ENCODE assay signal across 8 cellular contexts in the genomic region with DNA sequence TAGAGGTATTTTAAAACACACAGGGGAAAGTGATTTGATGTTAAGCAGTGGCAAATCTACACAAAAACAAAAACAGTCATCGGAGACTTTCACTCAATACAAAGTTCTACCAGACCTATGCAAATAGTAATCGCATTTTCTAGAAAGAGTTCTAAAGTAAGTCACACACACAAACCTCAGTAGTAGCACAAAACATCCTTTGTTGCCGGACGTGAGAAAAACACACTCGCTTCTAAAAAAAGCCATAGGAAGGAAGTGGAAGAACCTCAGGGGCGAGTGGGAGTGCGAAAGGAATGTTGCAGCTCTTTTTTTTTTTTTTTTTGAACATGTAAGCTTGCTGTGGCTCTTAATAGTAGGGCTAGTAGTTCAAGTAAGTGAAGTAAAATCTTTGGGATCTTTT.
A peak's percentile ranks its signal among the peaks of the same experiment; 100 is the strongest.
DNase-seq lines count a peak whose midpoint lies in the region; ATAC-seq, FAIRE-seq and TF ChIP-seq lines count a peak whose summit lies in the region.

No MANE protein-coding gene starts in this region.

- H3K27me3 Mint-ChIP-seq in activated naive CD4-positive, alpha-beta T cell treated with anti-CD3 and anti-CD28 coated beads, Interleukin-2, amount 10 ng/mL, durations not matched to agents 7 days and 5 days, result no peaks in the 10 kb centered on the region

- H3K4me3 Mint-ChIP-seq in activated naive CD4-positive, alpha-beta T cell treated with anti-CD3 and anti-CD28 coated beads, Interleukin-2, amount 10 ng/mL, durations not matched to agents 7 days and 5 days, result peak overlapping the region; percentile 44

- DNase-seq in A172 (ENCODE audit: low spot score) (peak; percentile 11), lower lobe of right lung (no peak), OCI-M1 (lab: John Stamatoyannopoulos, UW) (no peak), NCI-H187 (lab: John Stamatoyannopoulos, UW) (no peak), D721Med (ENCODE audit: insufficient read length, low spot score) (no peak)
- peak; percentile 38 for DNase-seq in activated naive CD4-positive, alpha-beta T cell treated with anti-CD3 and anti-CD28 coated beads, Interleukin-2, amount 10 ng/mL, durations not matched to agents 7 days and 5 days

- FAIRE-seq in D721Med (lab: Jason Lieb, UNC), result no peak

- TF ChIP-seq CTCF in lower lobe of right lung (IDR thresholded peaks at IDR 0.05) (no peak), D721Med (IDR thresholded peaks at IDR 0.05; ENCODE audit: insufficient read depth, missing control alignments) (no peak)

- peak overlapping the region; percentile 12 for H3K4me3 ChIP-seq in lower lobe of right lung

- H3K27me3 ChIP-seq in lower lobe of right lung (ENCODE audit: low read depth), result no peaks in the 10 kb centered on the region

- H3K9me3 ChIP-seq in lower lobe of right lung, result no peaks in the 10 kb centered on the region

- peaks cover 55% of the 10 kb centered on the region for H3K36me3 Mint-ChIP-seq in activated naive CD4-positive, alpha-beta T cell treated with anti-CD3 and anti-CD28 coated beads, Interleukin-2, amount 10 ng/mL, durations not matched to agents 7 days and 5 days

- peak overlapping the region; percentile 84 for H3K27ac Mint-ChIP-seq in activated naive CD4-positive, alpha-beta T cell treated with anti-CD3 and anti-CD28 coated beads, Interleukin-2, amount 10 ng/mL, durations not matched to agents 7 days and 5 days

- CTCF ChIA-PET in activated naive CD4-positive, alpha-beta T cell treated with anti-CD3 and anti-CD28 coated beads, Interleukin-2, amount 10 ng/mL, durations not matched to agents 7 days and 5 days (lab: Charles Lee), result interaction anchor here (0.7 to 1.7 kb wide), 4 partner anchors 86 to 553 kb away, joined by 3 to 7 read pairs (median 4); partner anchors contain the start of gene MAML2

- intact Hi-C loops in lower lobe of right lung (cut with DNase I), result no loop called here

- H3K27ac ChIP-seq in lower lobe of right lung, result peak overlapping the region; percentile 54

- peaks cover 90% of the 10 kb centered on the region for H3K4me1 Mint-ChIP-seq in activated naive CD4-positive, alpha-beta T cell treated with anti-CD3 and anti-CD28 coated beads, Interleukin-2, amount 10 ng/mL, durations not matched to agents 7 days and 5 days

- peaks cover 58% of the 10 kb centered on the region for H3K4me1 ChIP-seq in lower lobe of right lung

- ATAC-seq in GM19023 (IDR thresholded peaks at IDR 0.05; ENCODE audit: unreplicated experiment) (peak; percentile 60), HG03159 (IDR thresholded peaks at IDR 0.05; ENCODE audit: unreplicated experiment) (peak; percentile 49), lower lobe of right lung (peak in 1 of 2 donors; percentile 49)

- H3K9me3 Mint-ChIP-seq in activated naive CD4-positive, alpha-beta T cell treated with anti-CD3 and anti-CD28 coated beads, Interleukin-2, amount 10 ng/mL, durations not matched to agents 7 days and 5 days, result peaks cover 5% of the 10 kb centered on the region

- H3K36me3 ChIP-seq in lower lobe of right lung, result no peaks in the 10 kb centered on the region

Comparison
In these comparisons a context has a peak if more than half of its experiments do, and no peak if none do; other contexts are left out.
1. DNase-seq: peak in A172 (single experiment) and activated naive CD4-positive, alpha-beta T cell treated with anti-CD3 and anti-CD28 coated beads, Interleukin-2, amount 10 ng/mL, durations not matched to agents 7 days and 5 days (single experiment); none in lower lobe of right lung (single experiment), OCI-M1 (single experiment), NCI-H187 (0 of 2) and D721Med (single experiment).